In genomic region chr19:51799311-51799997, GRCh38 we compare ENCODE assay signal across 10 cellular contexts. TPM values are rescaled to one million over a fixed set of nuclear protein-coding genes. Genes with fewer than 3 reads are reported as not detected.
DNase-seq lines count a peak whose midpoint lies in the region; ATAC-seq and TF ChIP-seq lines count a peak whose summit lies in the region.
"Had no signal": no experiment of that assay in that cellular context is flagged by ENCODE, and none has a peak within 500 bp of the region (broad histone marks: within the 10 kb centered on the region; RNA-seq: fewer than 3 reads in every experiment).

No MANE protein-coding gene starts in this region.

- no peaks in the 10 kb centered on the region for H3K27me3 ChIP-seq in BJ (ENCODE audit: control insufficient read depth, insufficient read depth, low read length)
- no peaks in the 10 kb centered on the region for H3K27me3 ChIP-seq in naive thymus-derived CD4-positive, alpha-beta T cell (ENCODE audit: control insufficient read depth in 2 of 2, insufficient read depth in 2 of 2, low read length in 2 of 2)

- H3K36me3 Mint-ChIP-seq in naive thymus-derived CD4-positive, alpha-beta T cell = peaks cover 0 to 16% (median 4%) of the 10 kb centered on the region in 5 donors
- peaks cover 5 to 6% of the 10 kb centered on the region in 2 donors for H3K36me3 Mint-ChIP-seq in activated T-cell treated with anti-CD3 and anti-CD28 coated beads, Interleukin-2, amount 50 U/mL, for 72 hours (ENCODE audit: insufficient read depth in 2 of 2)
- no peaks in the 10 kb centered on the region for H3K36me3 Mint-ChIP-seq in activated naive CD4-positive, alpha-beta T cell treated with anti-CD3 and anti-CD28 coated beads for 36 hours (ENCODE audit: low read depth)
- H3K36me3 Mint-ChIP-seq in activated naive CD4-positive, alpha-beta T cell treated with anti-CD3 and anti-CD28 coated beads, Interleukin-2, amount 50 U/mL, for 72 hours = peaks cover 9% of the 10 kb centered on the region in 2 donors

- CTCF ChIA-PET in BJ (lab: Yijun Ruan, JAX) = interaction anchor here (0.9 to 2.4 kb wide), 4 partner anchors 13 to 145 kb away, joined by 3 to 10 read pairs (median 4); no protein-coding TSS in a partner anchor
- CTCF ChIA-PET in naive thymus-derived CD4-positive, alpha-beta T cell (lab: Charles Lee) = no interaction called here
- CTCF ChIA-PET in activated naive CD4-positive, alpha-beta T cell treated with anti-CD3 and anti-CD28 coated beads for 36 hours (lab: Charles Lee) = no interaction called here

- H3K4me3 ChIP-seq in BJ (ENCODE audit: low read depth, low read length) = no peak overlapping the region
- H3K4me3 ChIP-seq in naive thymus-derived CD4-positive, alpha-beta T cell (ENCODE audit: low read length) = no peak overlapping the region
- H3K4me3 ChIP-seq: GM12878 had no signal

- ATAC-seq in naive thymus-derived CD4-positive, alpha-beta T cell = peak; percentile 78
- no peak for ATAC-seq in activated T-cell treated with anti-CD3 and anti-CD28 coated beads, Interleukin-2, amount 50 U/mL, for 72 hours (replicated peaks in 1 of 2)
- no peak for ATAC-seq in activated naive CD4-positive, alpha-beta T cell treated with anti-CD3 and anti-CD28 coated beads, Interleukin-2, amount 50 U/mL, for 72 hours
- ATAC-seq: GM12878 had no signal

- POLR2A ChIA-PET in BJ (lab: Charles Lee) = no interaction called here
- POLR2A ChIA-PET in naive thymus-derived CD4-positive, alpha-beta T cell (lab: Charles Lee) = no interaction called here

- H3K27ac Mint-ChIP-seq in naive thymus-derived CD4-positive, alpha-beta T cell = no peak overlapping the region
- no peak overlapping the region for H3K27ac Mint-ChIP-seq in activated T-cell treated with anti-CD3 and anti-CD28 coated beads, Interleukin-2, amount 50 U/mL, for 72 hours
- no peak overlapping the region for H3K27ac Mint-ChIP-seq in activated naive CD4-positive, alpha-beta T cell treated with anti-CD3 and anti-CD28 coated beads for 36 hours
- H3K27ac Mint-ChIP-seq in activated naive CD4-positive, alpha-beta T cell treated with anti-CD3 and anti-CD28 coated beads, Interleukin-2, amount 50 U/mL, for 72 hours = no peak overlapping the region
- H3K27ac Mint-ChIP-seq: stimulated activated naive CD8-positive, alpha-beta T cell treated with anti-CD3 and anti-CD28 coated beads, Interleukin-15, Interleukin-2, amounts not matched to agents 100 ng/mL and 50 ng/mL, for 24 hours had no signal

- no peak overlapping the region for H3K4me3 Mint-ChIP-seq in naive thymus-derived CD4-positive, alpha-beta T cell
- H3K4me3 Mint-ChIP-seq in activated T-cell treated with anti-CD3 and anti-CD28 coated beads, Interleukin-2, amount 50 U/mL, for 72 hours = no peak overlapping the region
- H3K4me3 Mint-ChIP-seq in activated naive CD4-positive, alpha-beta T cell treated with anti-CD3 and anti-CD28 coated beads for 36 hours = no peak overlapping the region
- H3K4me3 Mint-ChIP-seq: stimulated activated naive CD8-positive, alpha-beta T cell treated with anti-CD3 and anti-CD28 coated beads, Interleukin-15, Interleukin-2, amounts not matched to agents 100 ng/mL and 50 ng/mL, for 24 hours had no signal

- intact Hi-C loops in naive thymus-derived CD4-positive, alpha-beta T cell (cut with micrococcal nuclease) = no loop called here
- intact Hi-C loops in activated naive CD4-positive, alpha-beta T cell treated with anti-CD3 and anti-CD28 coated beads for 36 hours (cut with micrococcal nuclease) = no loop called here

- DNase-seq in BJ (ENCODE audit: low read depth) (peak; percentile 66), NOMO-1 treated with DMSO at 0.1 percent for 48 hours (lab: John Stamatoyannopoulos, UW; ENCODE audit: unreplicated experiment) (peak; percentile 43), epithelial cell of prostate (ENCODE audit: low read depth, low spot score) (peak; percentile 76), NCI-H2227 (lab: John Stamatoyannopoulos, UW; ENCODE audit: unreplicated experiment) (no peak)
- DNase-seq in naive thymus-derived CD4-positive, alpha-beta T cell = no peak
- DNase-seq in activated T-cell treated with anti-CD3 and anti-CD28 coated beads, Interleukin-2, amount 50 U/mL, for 72 hours = no peak
- DNase-seq in activated naive CD4-positive, alpha-beta T cell treated with anti-CD3 and anti-CD28 coated beads for 36 hours = no peak
- no peak for DNase-seq in activated naive CD4-positive, alpha-beta T cell treated with anti-CD3 and anti-CD28 coated beads, Interleukin-2, amount 50 U/mL, for 72 hours (ENCODE audit: low spot score in 2 of 2)

- 0 out of 2 replicates have a peak, but pooled peaks have one; percentile 19 for TF ChIP-seq CTCF in BJ (IDR thresholded peaks at IDR 0.05; ENCODE audit: insufficient read depth, low read depth, low read length)

- peaks cover 9 to 68% (median 14%) of the 10 kb centered on the region in 11 donors for H3K9me3 Mint-ChIP-seq in naive thymus-derived CD4-positive, alpha-beta T cell
- H3K9me3 Mint-ChIP-seq in activated T-cell treated with anti-CD3 and anti-CD28 coated beads, Interleukin-2, amount 50 U/mL, for 72 hours = peaks cover 11 to 14% of the 10 kb centered on the region in 2 donors
- peaks cover 3% of the 10 kb centered on the region for H3K9me3 Mint-ChIP-seq in activated naive CD4-positive, alpha-beta T cell treated with anti-CD3 and anti-CD28 coated beads for 36 hours
- peaks cover 8 to 26% of the 10 kb centered on the region in 2 donors for H3K9me3 Mint-ChIP-seq in activated naive CD4-positive, alpha-beta T cell treated with anti-CD3 and anti-CD28 coated beads, Interleukin-2, amount 50 U/mL, for 72 hours

- H3K36me3 ChIP-seq in BJ (ENCODE audit: control insufficient read depth, insufficient read depth, low read length) = no peaks in the 10 kb centered on the region
- H3K36me3 ChIP-seq in naive thymus-derived CD4-positive, alpha-beta T cell (ENCODE audit: control insufficient read depth in 2 of 3, insufficient read depth in 3 of 3, low read length in 3 of 3) = no peaks in the 10 kb centered on the region

- H3K4me1 ChIP-seq in naive thymus-derived CD4-positive, alpha-beta T cell (ENCODE audit: control insufficient read depth in 2 of 2, insufficient read depth in 2 of 2, low read length in 2 of 2) = no peaks in the 10 kb centered on the region

- no peak overlapping the region for H3K27ac ChIP-seq in epithelial cell of prostate
- H3K27ac ChIP-seq in naive thymus-derived CD4-positive, alpha-beta T cell (ENCODE audit: low read depth, low read length) = no peak overlapping the region

- H3K9me3 ChIP-seq in naive thymus-derived CD4-positive, alpha-beta T cell (ENCODE audit: control insufficient read depth in 2 of 3, low read length in 3 of 3) = no peaks in the 10 kb centered on the region

- peaks cover 0 to 37% (median 30%) of the 10 kb centered on the region in 5 donors for H3K27me3 Mint-ChIP-seq in naive thymus-derived CD4-positive, alpha-beta T cell
- peaks cover 9% of the 10 kb centered on the region for H3K27me3 Mint-ChIP-seq in activated T-cell treated with anti-CD3 and anti-CD28 coated beads, Interleukin-2, amount 50 U/mL, for 72 hours (ENCODE audit: low read depth)
- H3K27me3 Mint-ChIP-seq in activated naive CD4-positive, alpha-beta T cell treated with anti-CD3 and anti-CD28 coated beads for 36 hours (ENCODE audit: low read depth) = peaks cover 12% of the 10 kb centered on the region

- H3K4me1 Mint-ChIP-seq in naive thymus-derived CD4-positive, alpha-beta T cell = peaks cover 0 to 3% (median 0%) of the 10 kb centered on the region in 7 donors
- no peaks in the 10 kb centered on the region for H3K4me1 Mint-ChIP-seq in activated T-cell treated with anti-CD3 and anti-CD28 coated beads, Interleukin-2, amount 50 U/mL, for 72 hours (ENCODE audit: low read depth)
- H3K4me1 Mint-ChIP-seq in activated naive CD4-positive, alpha-beta T cell treated with anti-CD3 and anti-CD28 coated beads for 36 hours (ENCODE audit: low read depth) = no peaks in the 10 kb centered on the region

RNA-seq across cellular contexts. Expression of gene FPR3, which starts 4.5 kb away (rescaled TPM):
- polyA plus RNA-seq in BJ (2011; rRNA removed) = not detected in 2 replicates
- polyA minus RNA-seq in BJ (2011; rRNA and poly(A)+ RNA removed) = not detected in 2 replicates
- total RNA-seq in naive thymus-derived CD4-positive, alpha-beta T cell = 1 to 10 TPM in 2 of 5 experiments, under 1 TPM in 2, not detected in 1; 0.13 to 5.1 (median 3.0) TPM
- polyA plus RNA-seq in naive thymus-derived CD4-positive, alpha-beta T cell = not detected
- total RNA-seq in activated T-cell treated with anti-CD3 and anti-CD28 coated beads, Interleukin-2, amount 50 U/mL, for 72 hours = not detected
- total RNA-seq in activated naive CD4-positive, alpha-beta T cell treated with anti-CD3 and anti-CD28 coated beads for 36 hours = not detected
- not detected for total RNA-seq in activated naive CD4-positive, alpha-beta T cell treated with anti-CD3 and anti-CD28 coated beads, Interleukin-2, amount 50 U/mL, for 72 hours
- total RNA-seq: GM12878 had no signal
- polyA plus RNA-seq: GM12878 had no signal

RNA-seq across cellular contexts. Expression of gene FPR2, which starts 38.5 kb away (rescaled TPM):
- polyA plus RNA-seq in BJ (2011; rRNA removed) = not detected in 2 replicates
- not detected in 2 replicates for polyA minus RNA-seq in BJ (2011; rRNA and poly(A)+ RNA removed)
- 1 to 10 TPM in 1 of 5 experiments, under 1 TPM in 1, not detected in 3; 0.16 to 7.9 TPM for total RNA-seq in naive thymus-derived CD4-positive, alpha-beta T cell
- not detected for polyA plus RNA-seq in naive thymus-derived CD4-positive, alpha-beta T cell
- not detected for total RNA-seq in activated T-cell treated with anti-CD3 and anti-CD28 coated beads, Interleukin-2, amount 50 U/mL, for 72 hours
- total RNA-seq in activated naive CD4-positive, alpha-beta T cell treated with anti-CD3 and anti-CD28 coated beads for 36 hours = not detected
- total RNA-seq in activated naive CD4-positive, alpha-beta T cell treated with anti-CD3 and anti-CD28 coated beads, Interleukin-2, amount 50 U/mL, for 72 hours = not detected
- total RNA-seq: GM12878 had no signal
- polyA plus RNA-seq: GM12878 had no signal

RNA-seq across cellular contexts. Expression of gene FPR1, which starts 47.8 kb away (rescaled TPM):
- polyA plus RNA-seq in BJ (2011; rRNA removed) = not detected in 2 replicates
- polyA minus RNA-seq in BJ (2011; rRNA and poly(A)+ RNA removed) = not detected in 2 replicates
- total RNA-seq in naive thymus-derived CD4-positive, alpha-beta T cell = 10 to 100 TPM in 1 of 5 experiments, 1 to 10 TPM in 1, under 1 TPM in 2, not detected in 1; 0.38 to 68.2 (median 3.4) TPM
- polyA plus RNA-seq in naive thymus-derived CD4-positive, alpha-beta T cell = under 1 TPM; 0.24 to 0.30 TPM
- not detected for total RNA-seq in activated T-cell treated with anti-CD3 and anti-CD28 coated beads, Interleukin-2, amount 50 U/mL, for 72 hours
- total RNA-seq in activated naive CD4-positive, alpha-beta T cell treated with anti-CD3 and anti-CD28 coated beads for 36 hours = not detected
- total RNA-seq in activated naive CD4-positive, alpha-beta T cell treated with anti-CD3 and anti-CD28 coated beads, Interleukin-2, amount 50 U/mL, for 72 hours = not detected
- total RNA-seq: GM12878 had no signal
- polyA plus RNA-seq: GM12878 had no signal

Comparison
In these comparisons a context has a peak if more than half of its experiments do, and no peak if none do; other contexts are left out.
1. DNase-seq: peak in BJ (single experiment), NOMO-1 treated with DMSO at 0.1 percent for 48 hours (single experiment) and epithelial cell of prostate (single experiment); none in naive thymus-derived CD4-positive, alpha-beta T cell (0 of 9), activated T-cell treated with anti-CD3 and anti-CD28 coated beads, Interleukin-2, amount 50 U/mL, for 72 hours (0 of 2), activated naive CD4-positive, alpha-beta T cell treated with anti-CD3 and anti-CD28 coated beads for 36 hours (single experiment), NCI-H2227 (single experiment) and activated naive CD4-positive, alpha-beta T cell treated with anti-CD3 and anti-CD28 coated beads, Interleukin-2, amount 50 U/mL, for 72 hours (0 of 2).